In the genomic region with DNA sequence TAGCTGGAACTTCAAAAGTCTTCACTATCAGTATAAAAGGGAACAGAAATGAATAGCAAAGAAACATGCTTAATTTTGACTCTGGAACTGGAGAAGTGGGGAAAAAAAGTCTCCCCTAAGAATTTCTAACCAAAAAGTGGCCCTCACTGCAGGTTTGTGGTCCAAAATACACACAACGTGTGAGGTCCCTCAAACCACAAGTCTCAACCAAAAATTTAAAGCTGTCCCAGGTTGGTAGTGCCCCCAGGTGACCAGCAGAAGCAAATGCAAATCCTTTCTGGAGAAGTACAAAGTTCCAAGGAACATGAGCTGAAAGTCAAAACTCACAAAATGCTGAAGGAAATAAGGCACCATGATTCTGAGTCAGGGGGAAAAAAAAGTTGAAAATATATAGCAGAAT, we compare ENCODE assay signal across 11 cellular contexts. TPM values are rescaled to one million over a fixed set of nuclear protein-coding genes. Genes with fewer than 3 reads are reported as not detected.
A peak's percentile ranks its signal among the peaks of the same experiment; 100 is the strongest.
DNase-seq lines count a peak whose midpoint lies in the region; ATAC-seq and TF ChIP-seq lines count a peak whose summit lies in the region.
"Had no signal": no experiment of that assay in that cellular context is flagged by ENCODE, and none has a peak within 500 bp of the region (broad histone marks: within the 10 kb centered on the region; RNA-seq: fewer than 3 reads in every experiment).

No MANE protein-coding gene starts in this region.

- intact Hi-C loops in right lobe of liver (cut with DNase I) (no loop called here), body of pancreas (cut with DNase I) (no loop called here)

- DNase-seq in GM10248 (ENCODE audit: extremely low spot score) (no peak), SW480 (ENCODE audit: low spot score) (peak; percentile 34), right lobe of liver (no peak), upper lobe of left lung (no peak), body of pancreas (no peak)
- DNase-seq: esophagus squamous epithelium; naive B cell; stimulated activated CD4-positive, alpha-beta T cell treated with anti-CD3 and anti-CD28 coated beads, Interleukin-4, amount 100 ng/mL, for 1 hour; uterus had no signal

- TF ChIP-seq CTCF in GM10248 (IDR thresholded peaks at IDR 0.05; ENCODE audit: control extremely low read depth, extremely low read depth, low read depth, missing control alignments) (peak; percentile 41), right lobe of liver (IDR thresholded peaks at IDR 0.05) (peak; percentile 11 to 40 (median 20)), upper lobe of left lung (IDR thresholded peaks at IDR 0.05) (no peak), body of pancreas (IDR thresholded peaks at IDR 0.05) (peak in 3 of 7 experiments; percentile 6 to 12 (median 10))

- no peaks in the 10 kb centered on the region for H3K27me3 ChIP-seq in right lobe of liver
- no peaks in the 10 kb centered on the region for H3K27me3 ChIP-seq in upper lobe of left lung
- H3K27me3 ChIP-seq in body of pancreas, result no peaks in the 10 kb centered on the region
- H3K27me3 ChIP-seq: esophagus squamous epithelium, uterus had no signal

- no peak overlapping the region for H3K27ac ChIP-seq in right lobe of liver
- H3K27ac ChIP-seq in upper lobe of left lung, result no peak overlapping the region
- no peak overlapping the region for H3K27ac ChIP-seq in body of pancreas
- H3K27ac ChIP-seq: esophagus squamous epithelium, uterus had no signal

- H3K4me3 ChIP-seq in right lobe of liver, result no peak overlapping the region
- H3K4me3 ChIP-seq in upper lobe of left lung, result no peak overlapping the region
- H3K4me3 ChIP-seq in body of pancreas, result no peak overlapping the region
- H3K4me3 ChIP-seq: esophagus squamous epithelium, uterus had no signal

- no peaks in the 10 kb centered on the region for H3K36me3 ChIP-seq in right lobe of liver
- H3K36me3 ChIP-seq in upper lobe of left lung, result no peaks in the 10 kb centered on the region
- no peaks in the 10 kb centered on the region for H3K36me3 ChIP-seq in body of pancreas (replicated peaks in 1 of 2; ENCODE audit: insufficient read depth in 1 of 2, low read depth in 2 of 2)
- H3K36me3 ChIP-seq: esophagus squamous epithelium, uterus had no signal

- TF ChIP-seq EP300 in Ishikawa (IDR thresholded peaks at IDR 0.05; ENCODE audit: borderline replicate concordance), result no peak
- TF ChIP-seq EP300 in upper lobe of left lung (IDR thresholded peaks at IDR 0.05), result no peak

- POLR2A ChIA-PET in GM10248 (lab: Yijun Ruan, JAX), result no interaction called here

- 0% methylated on average over 1 of the region's 1 CpG for WGBS in right lobe of liver (ENCODE audit: insufficient coverage, low coverage, low lambda C conversion rate, missing lambda C conversion rate)
- 0 to 24% methylated on average over 1 of the region's 1 CpG for WGBS in upper lobe of left lung, 2 donors
- WGBS in body of pancreas, 2 donors, result 0 to 5% methylated on average over 1 of the region's 1 CpG

- CTCF ChIA-PET in GM10248 (lab: Yijun Ruan, JAX), result no interaction called here

- H3K4me1 ChIP-seq in right lobe of liver, result no peaks in the 10 kb centered on the region
- H3K4me1 ChIP-seq in upper lobe of left lung, result no peaks in the 10 kb centered on the region
- H3K4me1 ChIP-seq in body of pancreas, result no peaks in the 10 kb centered on the region
- H3K4me1 ChIP-seq: esophagus squamous epithelium, uterus had no signal

- H3K9me3 ChIP-seq in right lobe of liver (no peaks in the 10 kb centered on the region), upper lobe of left lung (no peaks in the 10 kb centered on the region), body of pancreas (no peaks in the 10 kb centered on the region)
- H3K9me3 ChIP-seq: esophagus squamous epithelium, uterus had no signal

- TF ChIP-seq POLR2A in right lobe of liver (IDR thresholded peaks at IDR 0.05), result no peak
- TF ChIP-seq POLR2A in upper lobe of left lung (IDR thresholded peaks at IDR 0.05), result no peak
- TF ChIP-seq POLR2A in body of pancreas (IDR thresholded peaks at IDR 0.05), result no peak

- peak; percentile 60 for TF ChIP-seq RAD21 in Ishikawa (IDR thresholded peaks at IDR 0.05; ENCODE audit: low read depth)

- ATAC-seq in right lobe of liver (no peak), HG02678 (IDR thresholded peaks at IDR 0.05; ENCODE audit: unreplicated experiment) (no peak), upper lobe of left lung (ENCODE audit: low FRiP score in 2 of 2) (no peak), body of pancreas (no peak)

TF ChIP-seq in Ishikawa, 13 proteins besides CTCF, POLR2A, EP300 and RAD21:
- no peak for TF ChIP-seq CEBPB (IDR thresholded peaks at IDR 0.05)
- no peak for TF ChIP-seq TCF12 (IDR thresholded peaks at IDR 0.05; ENCODE audit: low read depth)
- no peak for TF ChIP-seq NFIC (IDR thresholded peaks at IDR 0.05)
- TF ChIP-seq, protein P1, sequence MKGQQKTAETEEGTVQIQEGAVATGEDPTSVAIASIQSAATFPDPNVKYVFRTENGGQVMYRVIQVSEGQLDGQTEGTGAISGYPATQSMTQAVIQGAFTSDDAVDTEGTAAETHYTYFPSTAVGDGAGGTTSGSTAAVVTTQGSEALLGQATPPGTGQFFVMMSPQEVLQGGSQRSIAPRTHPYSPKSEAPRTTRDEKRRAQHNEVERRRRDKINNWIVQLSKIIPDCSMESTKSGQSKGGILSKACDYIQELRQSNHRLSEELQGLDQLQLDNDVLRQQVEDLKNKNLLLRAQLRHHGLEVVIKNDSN (IDR thresholded peaks at IDR 0.05), result no peak
- no peak for TF ChIP-seq YY1 (IDR thresholded peaks at IDR 0.05; ENCODE audit: low read depth)
- no peak for TF ChIP-seq EGR1 (IDR thresholded peaks at IDR 0.05)
- TF ChIP-seq FOXM1 (IDR thresholded peaks at IDR 0.05; ENCODE audit: borderline replicate concordance, low read depth), result no peak
- TF ChIP-seq, protein P2, sequence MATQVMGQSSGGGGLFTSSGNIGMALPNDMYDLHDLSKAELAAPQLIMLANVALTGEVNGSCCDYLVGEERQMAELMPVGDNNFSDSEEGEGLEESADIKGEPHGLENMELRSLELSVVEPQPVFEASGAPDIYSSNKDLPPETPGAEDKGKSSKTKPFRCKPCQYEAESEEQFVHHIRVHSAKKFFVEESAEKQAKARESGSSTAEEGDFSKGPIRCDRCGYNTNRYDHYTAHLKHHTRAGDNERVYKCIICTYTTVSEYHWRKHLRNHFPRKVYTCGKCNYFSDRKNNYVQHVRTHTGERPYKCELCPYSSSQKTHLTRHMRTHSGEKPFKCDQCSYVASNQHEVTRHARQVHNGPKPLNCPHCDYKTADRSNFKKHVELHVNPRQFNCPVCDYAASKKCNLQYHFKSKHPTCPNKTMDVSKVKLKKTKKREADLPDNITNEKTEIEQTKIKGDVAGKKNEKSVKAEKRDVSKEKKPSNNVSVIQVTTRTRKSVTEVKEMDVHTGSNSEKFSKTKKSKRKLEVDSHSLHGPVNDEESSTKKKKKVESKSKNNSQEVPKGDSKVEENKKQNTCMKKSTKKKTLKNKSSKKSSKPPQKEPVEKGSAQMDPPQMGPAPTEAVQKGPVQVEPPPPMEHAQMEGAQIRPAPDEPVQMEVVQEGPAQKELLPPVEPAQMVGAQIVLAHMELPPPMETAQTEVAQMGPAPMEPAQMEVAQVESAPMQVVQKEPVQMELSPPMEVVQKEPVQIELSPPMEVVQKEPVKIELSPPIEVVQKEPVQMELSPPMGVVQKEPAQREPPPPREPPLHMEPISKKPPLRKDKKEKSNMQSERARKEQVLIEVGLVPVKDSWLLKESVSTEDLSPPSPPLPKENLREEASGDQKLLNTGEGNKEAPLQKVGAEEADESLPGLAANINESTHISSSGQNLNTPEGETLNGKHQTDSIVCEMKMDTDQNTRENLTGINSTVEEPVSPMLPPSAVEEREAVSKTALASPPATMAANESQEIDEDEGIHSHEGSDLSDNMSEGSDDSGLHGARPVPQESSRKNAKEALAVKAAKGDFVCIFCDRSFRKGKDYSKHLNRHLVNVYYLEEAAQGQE (IDR thresholded peaks at IDR 0.05; ENCODE audit: low read depth), result no peak
- TF ChIP-seq TEAD4 (IDR thresholded peaks at IDR 0.05), result no peak
- TF ChIP-seq, protein P3, sequence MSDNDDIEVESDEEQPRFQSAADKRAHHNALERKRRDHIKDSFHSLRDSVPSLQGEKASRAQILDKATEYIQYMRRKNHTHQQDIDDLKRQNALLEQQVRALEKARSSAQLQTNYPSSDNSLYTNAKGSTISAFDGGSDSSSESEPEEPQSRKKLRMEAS (IDR thresholded peaks at IDR 0.05), result no peak
- TF ChIP-seq CREB1 (IDR thresholded peaks at IDR 0.05; ENCODE audit: low read depth), result no peak
- TF ChIP-seq ZBTB7A (IDR thresholded peaks at IDR 0.05; ENCODE audit: low read depth), result no peak
- no peak for TF ChIP-seq TAF1 (IDR thresholded peaks at IDR 0.05; ENCODE audit: low read depth)

RNA-seq across cellular contexts. Expression of a gene that starts 23.6 kb away (rescaled TPM):
- total RNA-seq in right lobe of liver (10 to 100 TPM; 20.5 to 27.7 (median 24.8) TPM), upper lobe of left lung (10 to 100 TPM; 18.9 to 32.7 (median 29.4) TPM), body of pancreas (10 to 100 TPM in 1 of 2 donors, 1 to 10 TPM in 1; 9.6 to 14.3 TPM)

Comparison
In these comparisons a context has a peak if more than half of its experiments do, and no peak if none do; other contexts are left out.
1. CTCF ChIP-seq: peak in GM10248 (single experiment) and right lobe of liver (4 of 4); none in upper lobe of left lung (0 of 6).